8 cellular contexts compared by ENCODE assay signal in the genomic region with DNA sequence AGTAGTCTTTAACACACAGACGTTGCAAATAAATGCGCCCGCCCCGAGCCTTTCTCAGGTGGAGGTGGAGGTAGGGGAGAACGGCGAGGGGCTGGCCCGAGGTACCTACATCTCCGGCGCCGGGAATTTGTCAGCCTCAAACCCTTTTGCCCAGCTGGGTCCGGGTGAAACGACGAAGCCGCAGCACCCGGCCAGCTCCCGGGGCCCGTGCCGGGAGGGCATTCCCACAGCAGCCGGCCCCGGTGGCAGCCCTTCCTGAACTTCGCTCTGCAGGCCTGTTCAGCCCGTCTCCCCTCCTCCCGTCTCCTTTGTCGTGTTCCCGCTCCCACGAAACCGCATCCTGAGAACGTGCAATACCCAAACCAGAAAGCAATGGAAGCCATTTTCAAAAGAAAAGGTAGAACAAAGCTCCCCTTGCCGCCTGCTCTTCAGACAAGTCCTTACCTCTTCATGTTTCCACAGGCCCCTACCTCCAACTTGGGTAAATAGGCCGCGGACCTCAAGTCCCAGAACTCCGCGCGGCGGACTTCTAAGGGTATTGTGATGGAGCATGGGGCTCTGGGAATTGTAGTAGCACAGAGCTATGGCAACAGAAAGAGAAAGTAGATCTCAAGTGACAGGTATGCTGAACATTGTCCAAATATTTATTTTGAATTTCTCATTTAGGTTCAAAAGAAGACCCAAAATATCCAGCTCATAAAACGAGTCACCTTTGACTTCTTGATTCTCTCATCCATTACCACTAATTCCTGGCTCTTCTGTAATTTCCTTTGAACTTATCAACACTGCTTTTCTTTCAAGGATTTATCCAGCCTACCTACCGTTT. TPM values are rescaled to one million over a fixed set of nuclear protein-coding genes. Genes with fewer than 3 reads are reported as not detected.
DNase-seq lines count a peak whose midpoint lies in the region; ATAC-seq, FAIRE-seq and TF ChIP-seq lines count a peak whose summit lies in the region.

Gene RBM41 (minus strand): TSS at position 501 of the 826 bp plus-strand sequence. CDS start 49 bp downstream, at position 452.

- intact Hi-C loops in activated CD4-positive, alpha-beta T cell treated with anti-CD3 and anti-CD28 coated beads for 36 hours (cut with DNase I, micrococcal nuclease): loop anchor here (2.0 to 5.0 kb wide), 6 partner anchors 88 to 972 kb away; partner anchors contain the start of genes DNAAF6 (in 2 of the 2), NUP62CL (in 2 of the 2), ATG4A (in 1 of the 2) and NCBP2L (in 1 of the 2)

- peak within 1 kb of the TSS; percentile 99 for H3K4me3 Mint-ChIP-seq in activated CD4-positive, alpha-beta T cell treated with anti-CD3 and anti-CD28 coated beads for 36 hours

- POLR2A ChIA-PET in activated CD4-positive, alpha-beta T cell treated with anti-CD3 and anti-CD28 coated beads for 36 hours (lab: Charles Lee): no interaction called here

- H3K4me1 Mint-ChIP-seq in activated CD4-positive, alpha-beta T cell treated with anti-CD3 and anti-CD28 coated beads for 36 hours: peaks cover 27% of the 10 kb centered on the region

- TF ChIP-seq CTCF in AG09319 (IDR thresholded peaks at IDR 0.05; ENCODE audit: low read depth, low read length): no peak

- no peaks in the 10 kb centered on the region for H3K27me3 Mint-ChIP-seq in activated CD4-positive, alpha-beta T cell treated with anti-CD3 and anti-CD28 coated beads for 36 hours

- H3K27ac Mint-ChIP-seq in activated CD4-positive, alpha-beta T cell treated with anti-CD3 and anti-CD28 coated beads for 36 hours: peak within 1 kb of the TSS; percentile 98

- H3K9me3 Mint-ChIP-seq in activated CD4-positive, alpha-beta T cell treated with anti-CD3 and anti-CD28 coated beads for 36 hours (ENCODE audit: low read depth): no peaks in the 10 kb centered on the region

- peak; percentile 79 for FAIRE-seq in colon (lab: Jason Lieb, UNC)

- DNase-seq in AG09319 (ENCODE audit: extremely low read depth, low read depth) (peak; percentile 50), NCI-H446 (lab: John Stamatoyannopoulos, UW) (peak; percentile 26 to 68), kidney glomerular epithelial cell (lab: John Stamatoyannopoulos, UW) (peak; percentile 50)
- peak; percentile 81 for DNase-seq in activated CD4-positive, alpha-beta T cell treated with anti-CD3 and anti-CD28 coated beads for 36 hours
- peak; percentile 36 to 50 for DNase-seq in stimulated activated CD4-positive, alpha-beta T cell treated with anti-CD3 and anti-CD28 coated beads, Interleukin-15, amount 100 ng/mL, for 48 hours (ENCODE audit: low read depth in 2 of 2)

- CTCF ChIA-PET in activated CD4-positive, alpha-beta T cell treated with anti-CD3 and anti-CD28 coated beads for 36 hours (lab: Charles Lee): no interaction called here

- H3K36me3 Mint-ChIP-seq in activated CD4-positive, alpha-beta T cell treated with anti-CD3 and anti-CD28 coated beads for 36 hours (ENCODE audit: low read depth): peaks cover 34% of the 10 kb centered on the region

- peak; percentile 99 for ATAC-seq in GM19043 (IDR thresholded peaks at IDR 0.05; ENCODE audit: low read depth, unreplicated experiment)
- peak; percentile 100 for ATAC-seq in HG03378 (IDR thresholded peaks at IDR 0.05; ENCODE audit: unreplicated experiment)
- peak; percentile 99 for ATAC-seq in activated CD4-positive, alpha-beta T cell treated with anti-CD3 and anti-CD28 coated beads for 36 hours

RNA-seq across cellular contexts. Expression of gene RBM41, which starts in this region (rescaled TPM):
- 10 to 100 TPM; 12.0 to 12.2 TPM for total RNA-seq in activated CD4-positive, alpha-beta T cell treated with anti-CD3 and anti-CD28 coated beads for 36 hours

Comparison
In these comparisons a context has a peak if more than half of its experiments do, and no peak if none do; other contexts are left out.
1. Peak in every context shown above with its lines: DNase-seq and ATAC-seq.